ENCODE assay signal across 9 cellular contexts in the genomic region with DNA sequence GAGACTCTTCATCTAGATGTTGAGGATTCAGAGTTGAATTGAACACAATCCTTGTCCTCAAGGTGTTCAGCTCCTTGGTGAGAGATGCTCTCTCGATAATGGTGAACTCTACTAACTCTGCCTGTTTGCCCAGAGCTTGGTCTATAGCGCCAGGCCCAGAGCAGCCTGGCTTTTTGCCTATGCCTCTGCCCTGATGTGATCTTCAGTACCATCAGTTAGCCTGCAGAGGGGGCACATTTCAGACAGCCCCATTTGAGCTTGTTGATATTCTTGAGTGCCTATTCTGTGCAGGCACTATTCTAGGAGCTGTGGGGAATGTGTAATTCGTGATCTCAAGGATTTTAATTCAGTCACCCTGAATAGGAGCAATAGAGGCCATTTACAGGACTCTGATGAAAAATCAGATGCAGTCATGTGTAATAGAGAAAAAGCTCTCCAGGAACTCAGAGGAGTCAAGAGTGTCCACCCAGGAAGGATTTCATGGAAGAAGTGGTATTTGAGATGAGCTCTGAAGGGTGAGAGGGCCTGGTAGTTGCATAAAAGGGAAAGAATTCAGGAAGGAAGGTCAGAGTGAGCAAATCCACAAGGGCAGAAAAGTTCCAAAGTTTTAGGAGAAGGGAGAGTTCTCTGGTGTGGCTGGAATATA. TPM values are rescaled to one million over a fixed set of nuclear protein-coding genes. Genes with fewer than 3 reads are reported as not detected.
DNase-seq lines count a peak whose midpoint lies in the region; ATAC-seq, FAIRE-seq and TF ChIP-seq lines count a peak whose summit lies in the region.
"Had no signal": no experiment of that assay in that cellular context is flagged by ENCODE, and none has a peak within 500 bp of the region (broad histone marks: within the 10 kb centered on the region; RNA-seq: fewer than 3 reads in every experiment).

No MANE protein-coding gene starts in this region.

- no TSS peak for BruUV-seq in endothelial cell of umbilical vein (replicated peaks; lab: Mats Ljungman, UMichigan)

- no peak overlapping the region for H3K18ac ChIP-seq in H9 (ENCODE audit: insufficient read length, low read depth, low read length)

- dilution Hi-C loops in endothelial cell of umbilical vein (cut with MboI; ENCODE audit: extremely low pct_ligation_motif_present, low sequenced_read_pairs), result no loop called here

- H3K23me2 ChIP-seq in H9 (ENCODE audit: insufficient read length, low read depth, low read length, poor library complexity, severe bottlenecking), result no peaks in the 10 kb centered on the region

- H3K4ac ChIP-seq in H9 (ENCODE audit: low read depth, low read length), result no peak overlapping the region

- CTCF ChIA-PET in CD8-positive, alpha-beta T cell (lab: Charles Lee), result interaction anchor here (0.7 to 14.0 kb wide), 17 partner anchors 9 to 673 kb away, joined by 3 to 125 read pairs (median 5); a partner anchor contains a TSS
- CTCF ChIA-PET in endothelial cell of umbilical vein (lab: Charles Lee), result interaction anchor here (0.6 to 1.7 kb wide), 19 partner anchors 9 to 673 kb away, joined by 3 to 19 read pairs (median 6); a partner anchor contains a TSS

- no peak overlapping the region for H2BK15ac ChIP-seq in H9 (ENCODE audit: low read depth, low read length)

- no peak overlapping the region for H2BK20ac ChIP-seq in H9 (ENCODE audit: low read depth, low read length, poor library complexity, severe bottlenecking)

- no peak overlapping the region for H3K4me3 Mint-ChIP-seq in CD8-positive, alpha-beta T cell
- no peak overlapping the region for H3K4me3 Mint-ChIP-seq in H9
- H3K4me3 Mint-ChIP-seq: natural killer cell treated with Interleukin-12 subunit alpha and Interleukin-12 subunit beta and Interleukin-15 and Interleukin-18, amount 100 ng/mL, for 72 hours had no signal

- no peak overlapping the region for H2BK5ac ChIP-seq in H9 (ENCODE audit: insufficient read length, low read length)

- H4K5ac ChIP-seq in H9 (ENCODE audit: insufficient read length, low read depth, low read length), result no peak overlapping the region

- H3K4me1 Mint-ChIP-seq in CD8-positive, alpha-beta T cell (ENCODE audit: low read depth), result peaks cover 12% of the 10 kb centered on the region
- H3K4me1 Mint-ChIP-seq in H9, result no peaks in the 10 kb centered on the region

- H3K4me3 ChIP-seq in CD8-positive, alpha-beta T cell (ENCODE audit: low read depth, low read length), result no peak overlapping the region
- H3K4me3 ChIP-seq in endothelial cell of umbilical vein (replicated peaks in 1 of 3; ENCODE audit: insufficient read depth in 1 of 3, low read depth in 1 of 3, low read length in 3 of 3) (no peak overlapping the region), osteoblast (ENCODE audit: insufficient read depth, low read length) (no peak overlapping the region)

- no peak overlapping the region for H4K91ac ChIP-seq in H9 (ENCODE audit: insufficient read length, low read depth, low read length)

- ATAC-seq in CD8-positive, alpha-beta T cell, result peak; percentile 91
- ATAC-seq in GM18502 (IDR thresholded peaks at IDR 0.05; ENCODE audit: poor library complexity, unreplicated experiment), result no peak

- peak; percentile 68 for TF ChIP-seq CTCF in CD8-positive, alpha-beta T cell (IDR thresholded peaks at IDR 0.05)
- peak; percentile 64 for TF ChIP-seq CTCF in H9 (conservative IDR thresholded peaks at IDR 0.05)
- peak; percentile 61 to 65 for TF ChIP-seq CTCF in endothelial cell of umbilical vein (IDR thresholded peaks at IDR 0.05; ENCODE audit: extremely low read depth in 1 of 2, insufficient read depth in 1 of 2, low read depth in 1 of 2, low read length in 2 of 2)
- TF ChIP-seq CTCF in osteoblast (IDR thresholded peaks at IDR 0.05; ENCODE audit: extremely low read depth, low read depth, low read length), result peak; percentile 69

- peak in 2 of 7 experiments; percentile 40 to 49 for DNase-seq in CD8-positive, alpha-beta T cell
- DNase-seq in H9 (no peak), SW480 (ENCODE audit: low spot score) (peak; percentile 28), endothelial cell of umbilical vein (ENCODE audit: low read depth, low spot score) (peak; percentile 50), osteoblast (ENCODE audit: insufficient read length, low spot score, missing footprints) (peak; percentile 87), ureter (ENCODE audit: low spot score) (no peak), activated gamma-delta T cell treated with Interleukin-2 at 50 U/mL for 16 hours (no peak)

- no peaks in the 10 kb centered on the region for H3K9me3 ChIP-seq in CD8-positive, alpha-beta T cell (ENCODE audit: low read length)
- H3K9me3 ChIP-seq in H9 (ENCODE audit: control insufficient read depth, low read depth, low read length) (no peaks in the 10 kb centered on the region), endothelial cell of umbilical vein (replicated peaks; ENCODE audit: control insufficient read depth, insufficient read depth, low read length) (no peaks in the 10 kb centered on the region), osteoblast (ENCODE audit: low read depth, low read length) (no peaks in the 10 kb centered on the region)

- no peak overlapping the region for H3T11ph ChIP-seq in H9 (ENCODE audit: low read length)

- POLR2A ChIA-PET in CD8-positive, alpha-beta T cell (lab: Charles Lee), result interaction anchor here (0.8 to 5.9 kb wide), 8 partner anchors 8 to 118 kb away, joined by 3 to 53 read pairs (median 5); a partner anchor contains a TSS
- POLR2A ChIA-PET in endothelial cell of umbilical vein (lab: Charles Lee), result no interaction called here

- H3K4me2 ChIP-seq in H9 (ENCODE audit: insufficient read depth, insufficient read length, low read length) (no peak overlapping the region), endothelial cell of umbilical vein (ENCODE audit: insufficient read depth, low read length) (no peak overlapping the region), osteoblast (ENCODE audit: insufficient read depth, low read length) (no peak overlapping the region)

- TF ChIP-seq POLR2A in endothelial cell of umbilical vein (IDR thresholded peaks at IDR 0.05; ENCODE audit: low read depth, low read length), result no peak

- no peak overlapping the region for H2BK120ac ChIP-seq in H9 (ENCODE audit: low read depth, low read length, poor library complexity, severe bottlenecking)

- no peak overlapping the region for H3K23ac ChIP-seq in H9 (ENCODE audit: insufficient read length, low read depth, low read length)

- H2AFZ ChIP-seq in H9 (ENCODE audit: low read length) (no peak overlapping the region), endothelial cell of umbilical vein (ENCODE audit: low read depth, low read length) (no peak overlapping the region), osteoblast (ENCODE audit: low read length) (no peak overlapping the region)

- no peaks in the 10 kb centered on the region for H3K79me1 ChIP-seq in H9 (ENCODE audit: insufficient read depth, low read depth, low read length, poor library complexity, severe bottlenecking)

- intact Hi-C loops in CD8-positive, alpha-beta T cell (cut with DNase I, micrococcal nuclease), result no loop called here
- intact Hi-C loops in endothelial cell of umbilical vein (cut with micrococcal nuclease), result no loop called here

- H3K9me3 Mint-ChIP-seq in CD8-positive, alpha-beta T cell, result no peaks in the 10 kb centered on the region
- no peaks in the 10 kb centered on the region for H3K9me3 Mint-ChIP-seq in H9
- H3K9me3 Mint-ChIP-seq: natural killer cell treated with Interleukin-12 subunit alpha and Interleukin-12 subunit beta and Interleukin-15 and Interleukin-18, amount 100 ng/mL, for 72 hours had no signal

- no CpG with 5 or more reads among the region's 3 CpGs for WGBS in H9 (ENCODE audit: extremely low coverage, insufficient read length, low lambda C conversion rate)

- no peaks in the 10 kb centered on the region for H3K79me2 ChIP-seq in H9 (ENCODE audit: insufficient read depth, low read length)
- no peaks in the 10 kb centered on the region for H3K79me2 ChIP-seq in endothelial cell of umbilical vein (ENCODE audit: control insufficient read depth, insufficient read depth, low read length)
- peaks cover 10% of the 10 kb centered on the region for H3K79me2 ChIP-seq in osteoblast (ENCODE audit: insufficient read depth, low read length)

- H4K8ac ChIP-seq in H9 (replicated peaks; ENCODE audit: insufficient read length, low read depth, low read length), result no peak overlapping the region

- no peak overlapping the region for H3K14ac ChIP-seq in H9 (ENCODE audit: insufficient read depth, low read length)

- H2AK5ac ChIP-seq in H9 (ENCODE audit: insufficient read length, low read length), result no peak overlapping the region

- H3K36me3 ChIP-seq in CD8-positive, alpha-beta T cell (ENCODE audit: insufficient read depth, low read length), result peaks cover 54% of the 10 kb centered on the region
- H3K36me3 ChIP-seq in endothelial cell of umbilical vein (ENCODE audit: control insufficient read depth in 2 of 2, extremely low read depth in 1 of 2, insufficient read depth in 2 of 2, low read length in 2 of 2) (peaks cover 13 to 53% of the 10 kb centered on the region in 2 experiments), osteoblast (ENCODE audit: insufficient read depth, low read length) (peaks cover 94% of the 10 kb centered on the region)

- H3K9me1 ChIP-seq in endothelial cell of umbilical vein (replicated peaks; ENCODE audit: control insufficient read depth, extremely low read depth, insufficient read depth, low read length), result no peaks in the 10 kb centered on the region

- peaks cover 94% of the 10 kb centered on the region for H3K36me3 Mint-ChIP-seq in CD8-positive, alpha-beta T cell
- H3K36me3 Mint-ChIP-seq in H9 (ENCODE audit: insufficient read depth in 1 of 3, low read depth in 3 of 3), result peaks cover 44 to 94% (median 86%) of the 10 kb centered on the region in 3 experiments; a peak in 6 of 7 replicates

- H3K27ac Mint-ChIP-seq in CD8-positive, alpha-beta T cell, result peak overlapping the region; percentile 6
- H3K27ac Mint-ChIP-seq in H9, result peak overlapping the region in 1 of 3 experiments; percentile 25; a peak in 1 of 7 replicates

- FAIRE-seq in endothelial cell of umbilical vein (lab: Jason Lieb, UNC), result peak; percentile 81

- H4K20me1 ChIP-seq in H9 (ENCODE audit: control insufficient read depth, insufficient read depth, insufficient read length) (no peaks in the 10 kb centered on the region), endothelial cell of umbilical vein (replicated peaks; ENCODE audit: control insufficient read depth, extremely low read depth, insufficient read depth, low read length) (no peaks in the 10 kb centered on the region), osteoblast (ENCODE audit: insufficient read depth, low read length) (peaks cover 15% of the 10 kb centered on the region)

- H2BK12ac ChIP-seq in H9 (ENCODE audit: insufficient read length, low read depth, low read length), result no peak overlapping the region

- H3K27me3 ChIP-seq in CD8-positive, alpha-beta T cell (ENCODE audit: insufficient read depth, low read length), result no peaks in the 10 kb centered on the region
- H3K27me3 ChIP-seq in H9 (ENCODE audit: insufficient read depth, low read length) (no peaks in the 10 kb centered on the region), endothelial cell of umbilical vein (ENCODE audit: control insufficient read depth in 2 of 2, insufficient read depth in 2 of 2, low read length in 2 of 2) (no peaks in the 10 kb centered on the region), osteoblast (ENCODE audit: insufficient read depth, low read length) (no peaks in the 10 kb centered on the region)

- H3K27ac ChIP-seq in CD8-positive, alpha-beta T cell (ENCODE audit: low read depth, low read length), result no peak overlapping the region
- no peak overlapping the region for H3K27ac ChIP-seq in H9 (ENCODE audit: insufficient read length, low read depth, low read length)
- no peak overlapping the region for H3K27ac ChIP-seq in endothelial cell of umbilical vein (ENCODE audit: insufficient read depth, low read depth, low read length)
- no peak overlapping the region for H3K27ac ChIP-seq in osteoblast (ENCODE audit: low read depth, low read length)

- H3K56ac ChIP-seq in H9 (ENCODE audit: insufficient read length, low read depth, low read length), result no peak overlapping the region

- no peaks in the 10 kb centered on the region for H3K4me1 ChIP-seq in CD8-positive, alpha-beta T cell (ENCODE audit: insufficient read depth, low read length)
- H3K4me1 ChIP-seq in H9 (ENCODE audit: insufficient read depth, low read length) (no peaks in the 10 kb centered on the region), endothelial cell of umbilical vein (ENCODE audit: control insufficient read depth, extremely low read depth, insufficient read depth, low read length) (no peaks in the 10 kb centered on the region), osteoblast (ENCODE audit: insufficient read depth, low read length) (no peaks in the 10 kb centered on the region)

- H3K9ac ChIP-seq in H9 (ENCODE audit: extremely low read depth, insufficient read length, low read length), result no peak overlapping the region
- no peak overlapping the region for H3K9ac ChIP-seq in endothelial cell of umbilical vein (replicated peaks; ENCODE audit: extremely low read depth, insufficient read depth, low read length)

- H3K27me3 Mint-ChIP-seq in CD8-positive, alpha-beta T cell (ENCODE audit: low read depth), result no peaks in the 10 kb centered on the region
- H3K27me3 Mint-ChIP-seq in H9 (ENCODE audit: low read depth), result no peaks in the 10 kb centered on the region
- H3K27me3 Mint-ChIP-seq: natural killer cell treated with Interleukin-12 subunit alpha and Interleukin-12 subunit beta and Interleukin-15 and Interleukin-18, amount 100 ng/mL, for 72 hours had no signal

RNA-seq across cellular contexts. Expression of a gene that starts 19.3 kb away (rescaled TPM):
- 100 to 1,000 TPM; 341 to 346 TPM for total RNA-seq in CD8-positive, alpha-beta T cell
- total RNA-seq in H9 (2021), result 108 TPM in 2 replicates
- 43.9 and 50.3 TPM in 2 replicates for total RNA-seq in endothelial cell of umbilical vein
- 27.1 and 29.8 TPM in 2 replicates for polyA plus RNA-seq in endothelial cell of umbilical vein
- polyA plus RNA-seq in endothelial cell of umbilical vein (2011; cell fraction: cytosol; rRNA removed), result 19.4 and 22.0 TPM in 2 replicates
- 112 and 116 TPM in 2 replicates for polyA plus RNA-seq in endothelial cell of umbilical vein (2011; cell fraction: nucleus; rRNA removed)
- 16.2 and 19.8 TPM in 2 replicates for polyA plus RNA-seq in endothelial cell of umbilical vein (2012)
- 67.6 and 83.0 TPM in 2 replicates for polyA minus RNA-seq in endothelial cell of umbilical vein
- 20.6 TPM for polyA minus RNA-seq in endothelial cell of umbilical vein (2011; cell fraction: cytosol; rRNA and poly(A)+ RNA removed)
- polyA minus RNA-seq in endothelial cell of umbilical vein (2011; cell fraction: nucleus; rRNA and poly(A)+ RNA removed), result 79.7 and 80.7 TPM in 2 replicates
- 28.3 and 34.7 TPM in 2 replicates for total RNA-seq in osteoblast
- 72.0 TPM for total RNA-seq in ureter

RNA-seq across cellular contexts. Expression of a gene that starts 24.3 kb away (rescaled TPM):
- total RNA-seq in CD8-positive, alpha-beta T cell, result 100 to 1,000 TPM; 364 to 375 TPM
- 18.3 and 19.2 TPM in 2 replicates for total RNA-seq in H9 (2021)
- total RNA-seq in endothelial cell of umbilical vein, result 64.9 and 73.1 TPM in 2 replicates
- polyA plus RNA-seq in endothelial cell of umbilical vein, result 57.2 and 61.7 TPM in 2 replicates
- 60.4 and 64.8 TPM in 2 replicates for polyA plus RNA-seq in endothelial cell of umbilical vein (2011; cell fraction: cytosol; rRNA removed)
- polyA plus RNA-seq in endothelial cell of umbilical vein (2011; cell fraction: nucleus; rRNA removed), result 48.7 and 58.5 TPM in 2 replicates
- 49.1 and 54.9 TPM in 2 replicates for polyA plus RNA-seq in endothelial cell of umbilical vein (2012)
- 54.6 and 76.6 TPM in 2 replicates for polyA minus RNA-seq in endothelial cell of umbilical vein
- 37.7 TPM for polyA minus RNA-seq in endothelial cell of umbilical vein (2011; cell fraction: cytosol; rRNA and poly(A)+ RNA removed)
- polyA minus RNA-seq in endothelial cell of umbilical vein (2011; cell fraction: nucleus; rRNA and poly(A)+ RNA removed), result 22.1 and 25.3 TPM in 2 replicates
- total RNA-seq in osteoblast, result 82.2 and 86.1 TPM in 2 replicates
- total RNA-seq in ureter, result 39.7 TPM

RNA-seq across cellular contexts. Expression of a gene that starts 30.7 kb away (rescaled TPM):
- total RNA-seq in CD8-positive, alpha-beta T cell, result 100 to 1,000 TPM; 431 to 454 TPM
- total RNA-seq in H9 (2021) (12.0 and 12.1 TPM in 2 replicates), endothelial cell of umbilical vein (133 and 137 TPM in 2 replicates), osteoblast (95.2 and 105 TPM in 2 replicates), ureter (186 TPM)
- polyA plus RNA-seq in endothelial cell of umbilical vein, result 74.2 and 76.7 TPM in 2 replicates
- 65.0 and 75.7 TPM in 2 replicates for polyA plus RNA-seq in endothelial cell of umbilical vein (2011; cell fraction: cytosol; rRNA removed)
- polyA plus RNA-seq in endothelial cell of umbilical vein (2011; cell fraction: nucleus; rRNA removed), result 88.2 and 92.7 TPM in 2 replicates
- polyA plus RNA-seq in endothelial cell of umbilical vein (2012), result 51.1 and 53.0 TPM in 2 replicates
- polyA minus RNA-seq in endothelial cell of umbilical vein, result 99.0 and 125 TPM in 2 replicates
- polyA minus RNA-seq in endothelial cell of umbilical vein (2011; cell fraction: cytosol; rRNA and poly(A)+ RNA removed), result 32.8 TPM
- polyA minus RNA-seq in endothelial cell of umbilical vein (2011; cell fraction: nucleus; rRNA and poly(A)+ RNA removed), result 50.8 and 52.2 TPM in 2 replicates

RNA-seq across cellular contexts. Expression of a gene that starts 43.3 kb away (rescaled TPM):
- total RNA-seq in CD8-positive, alpha-beta T cell, result 10 to 100 TPM; 75.2 to 75.4 TPM
- 128 TPM in 2 replicates for total RNA-seq in H9 (2021)
- 98.6 and 98.8 TPM in 2 replicates for total RNA-seq in endothelial cell of umbilical vein
- 51.8 and 62.3 TPM in 2 replicates for polyA plus RNA-seq in endothelial cell of umbilical vein
- polyA plus RNA-seq in endothelial cell of umbilical vein (2011; cell fraction: cytosol; rRNA removed), result 45.5 and 48.2 TPM in 2 replicates
- 16.7 and 24.4 TPM in 2 replicates for polyA plus RNA-seq in endothelial cell of umbilical vein (2011; cell fraction: nucleus; rRNA removed)
- 56.4 and 73.8 TPM in 2 replicates for polyA plus RNA-seq in endothelial cell of umbilical vein (2012)
- 41.3 and 48.4 TPM in 2 replicates for polyA minus RNA-seq in endothelial cell of umbilical vein
- 30.2 TPM for polyA minus RNA-seq in endothelial cell of umbilical vein (2011; cell fraction: cytosol; rRNA and poly(A)+ RNA removed)
- polyA minus RNA-seq in endothelial cell of umbilical vein (2011; cell fraction: nucleus; rRNA and poly(A)+ RNA removed), result 9.2 and 10.0 TPM in 2 replicates
- total RNA-seq in osteoblast, result 57.2 and 60.4 TPM in 2 replicates
- total RNA-seq in ureter, result 76.8 TPM

Comparison
In these comparisons a context has a peak if more than half of its experiments do, and no peak if none do; other contexts are left out.
1. DNase-seq: peak in SW480 (single experiment), endothelial cell of umbilical vein (single experiment) and osteoblast (single experiment); none in H9 (single experiment), ureter (single experiment) and activated gamma-delta T cell treated with Interleukin-2 at 50 U/mL for 16 hours (single experiment).
2. Peak in every context shown above with its lines, with median percentiles within 50 percentile points of each other: CTCF ChIP-seq.